Comparison of ENCODE assay signal across 7 cellular contexts in the genomic region with DNA sequence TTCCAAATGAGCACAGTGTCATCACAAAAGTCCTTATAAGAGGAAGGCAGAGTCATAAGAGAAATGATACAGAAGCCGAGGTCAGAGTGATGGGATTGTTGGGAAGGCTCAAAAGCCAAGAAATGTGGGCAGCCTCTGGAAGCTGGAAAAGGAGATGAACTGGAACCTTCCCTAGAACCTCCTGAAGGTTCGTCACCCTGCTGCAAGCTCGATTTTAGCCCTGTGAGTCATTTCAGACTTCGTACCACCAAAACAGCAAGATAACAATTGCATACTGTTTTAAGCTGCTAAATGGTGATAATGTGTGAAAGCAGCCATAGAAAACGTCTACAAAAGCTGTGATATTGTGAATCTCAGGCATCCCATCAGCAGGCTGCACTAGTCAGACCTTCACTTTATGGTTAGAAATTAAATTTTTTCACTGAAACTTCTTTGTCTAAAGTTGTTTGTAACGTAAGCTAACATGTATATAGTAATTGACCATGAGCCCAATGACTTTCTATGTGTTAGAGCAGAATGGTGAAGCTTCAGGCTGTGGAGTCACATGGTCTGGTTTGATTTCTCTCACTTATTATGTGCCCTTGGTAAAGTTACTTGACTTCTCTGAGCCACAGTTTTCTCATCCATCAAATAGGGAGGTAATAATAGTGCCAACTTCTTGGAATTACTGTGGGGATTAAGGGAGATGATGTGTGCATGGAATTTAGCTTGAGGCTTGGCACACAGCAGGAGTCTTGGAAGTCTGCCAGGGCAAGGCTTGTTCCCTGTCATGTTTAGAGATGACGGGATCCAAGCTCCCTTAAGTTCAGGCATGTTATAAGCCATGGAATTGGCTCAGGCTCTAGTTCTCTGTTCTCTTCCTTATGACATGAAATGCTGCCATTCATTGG.
DNase-seq lines count a peak whose midpoint lies in the region; TF ChIP-seq lines count a peak whose summit lies in the region.

No MANE protein-coding gene starts in this region.

- peak; percentile 57 for DNase-seq in NCI-H460 (ENCODE audit: extremely low read depth, low read depth)
- DNase-seq in epithelial cell of prostate (ENCODE audit: low read depth, low spot score): peak; percentile 53
- peak; percentile 89 for DNase-seq in renal cortical epithelial cell (ENCODE audit: low read depth)
- DNase-seq in H7: no peak
- DNase-seq in GM10248 (ENCODE audit: extremely low spot score): no peak
- no peak for DNase-seq in HT-29 (ENCODE audit: low spot score)

- POLR2A ChIA-PET in HEK293 (lab: Yijun Ruan, JAX): no interaction called here
- POLR2A ChIA-PET in GM10248 (lab: Yijun Ruan, JAX): no interaction called here

- no peaks in the 10 kb centered on the region for H3K27me3 ChIP-seq in H7 (ENCODE audit: control insufficient read depth, insufficient read depth, low read length)

- peaks cover 5% of the 10 kb centered on the region; the same call in 1 of the 2 replicates for H3K4me1 ChIP-seq in HEK293 (ENCODE audit: control insufficient read depth, insufficient read depth, low read length)

- H3K27ac ChIP-seq in HEK293 (ENCODE audit: extremely low read depth, low read depth, low read length): no peak overlapping the region
- H3K27ac ChIP-seq in epithelial cell of prostate: no peak overlapping the region

- H3K9me3 ChIP-seq in HEK293 (ENCODE audit: control insufficient read depth, insufficient read depth, low read depth, low read length): no peaks in the 10 kb centered on the region

- CTCF ChIA-PET in HEK293 (lab: Yijun Ruan, JAX) (interaction anchor here (0.6 to 0.7 kb wide), 2 partner anchors 70 to 479 kb away, joined by 3 to 5 read pairs; no protein-coding TSS in a partner anchor), GM10248 (lab: Yijun Ruan, JAX) (interaction anchor here (0.8 to 2.2 kb wide), 5 partner anchors 11 to 154 kb away, joined by 3 to 9 read pairs (median 3); no protein-coding TSS in a partner anchor)

- H3K36me3 ChIP-seq in HEK293 (ENCODE audit: control insufficient read depth in 2 of 2, insufficient read depth in 1 of 2, low read length in 2 of 2): no peaks in the 10 kb centered on the region
- H3K36me3 ChIP-seq in H7 (replicated peaks; ENCODE audit: control insufficient read depth, insufficient read depth, low read length): no peaks in the 10 kb centered on the region

- H3K4me3 ChIP-seq in HEK293 (ENCODE audit: low read depth, low read length) (no peak overlapping the region), H7 (ENCODE audit: insufficient read depth, low read depth, low read length) (no peak overlapping the region)

- TF ChIP-seq CTCF in HEK293 (tag by site-specific recombination; IDR thresholded peaks at IDR 0.05) (no peak), GM10248 (IDR thresholded peaks at IDR 0.05; ENCODE audit: control extremely low read depth, extremely low read depth, low read depth, missing control alignments) (no peak)

TF ChIP-seq in HEK293, 187 proteins besides CTCF, POLR2A, EP300 and RAD21 (continues in another document):
- TF ChIP-seq KLF10 (tag by site-specific recombination; IDR thresholded peaks at IDR 0.05): peak; percentile 26; the same call in 1 of the 2 replicates
- peak; percentile 47 for TF ChIP-seq OSR2 (tag by site-specific recombination; IDR thresholded peaks at IDR 0.05)
- peak; percentile 79 for TF ChIP-seq SP7 (tag by site-specific recombination; IDR thresholded peaks at IDR 0.05)
- TF ChIP-seq ZNF335 (tag by site-specific recombination; conservative IDR thresholded peaks at IDR 0.05): no peak
- TF ChIP-seq ZNF366 (tag by site-specific recombination; conservative IDR thresholded peaks at IDR 0.05): peak; percentile 73; the same call in 1 of the 2 replicates
- TF ChIP-seq BCL11B (tag by site-specific recombination; IDR thresholded peaks at IDR 0.05; ENCODE audit: low read depth): peak; percentile 44; the same call in 1 of the 2 replicates
- TF ChIP-seq FEZF1 (tag by site-specific recombination; IDR thresholded peaks at IDR 0.05): peak; percentile 35; the same call in 1 of the 2 replicates
- no peak for TF ChIP-seq ZNF670 (tag by site-specific recombination; IDR thresholded peaks at IDR 0.05; ENCODE audit: low read depth)
- peak; percentile 85 for TF ChIP-seq ZNF843 (tag by site-specific recombination; IDR thresholded peaks at IDR 0.05)
- TF ChIP-seq WT1 (tag by site-specific recombination; IDR thresholded peaks at IDR 0.05): peak; percentile 72
- TF ChIP-seq, protein P1, sequence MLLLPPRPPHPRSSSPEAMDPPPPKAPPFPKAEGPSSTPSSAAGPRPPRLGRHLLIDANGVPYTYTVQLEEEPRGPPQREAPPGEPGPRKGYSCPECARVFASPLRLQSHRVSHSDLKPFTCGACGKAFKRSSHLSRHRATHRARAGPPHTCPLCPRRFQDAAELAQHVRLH (tag by site-specific recombination; IDR thresholded peaks at IDR 0.05): peak; percentile 50; the same call in 1 of the 2 replicates
- no peak for TF ChIP-seq ZNF292 (tag by site-specific recombination; IDR thresholded peaks at IDR 0.05; ENCODE audit: borderline replicate concordance, low read depth)
- TF ChIP-seq, protein P2, sequence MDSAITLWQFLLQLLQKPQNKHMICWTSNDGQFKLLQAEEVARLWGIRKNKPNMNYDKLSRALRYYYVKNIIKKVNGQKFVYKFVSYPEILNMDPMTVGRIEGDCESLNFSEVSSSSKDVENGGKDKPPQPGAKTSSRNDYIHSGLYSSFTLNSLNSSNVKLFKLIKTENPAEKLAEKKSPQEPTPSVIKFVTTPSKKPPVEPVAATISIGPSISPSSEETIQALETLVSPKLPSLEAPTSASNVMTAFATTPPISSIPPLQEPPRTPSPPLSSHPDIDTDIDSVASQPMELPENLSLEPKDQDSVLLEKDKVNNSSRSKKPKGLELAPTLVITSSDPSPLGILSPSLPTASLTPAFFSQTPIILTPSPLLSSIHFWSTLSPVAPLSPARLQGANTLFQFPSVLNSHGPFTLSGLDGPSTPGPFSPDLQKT (IDR thresholded peaks at IDR 0.05; ENCODE audit: borderline replicate concordance, low read depth, low read length): no peak
- TF ChIP-seq, protein P3, sequence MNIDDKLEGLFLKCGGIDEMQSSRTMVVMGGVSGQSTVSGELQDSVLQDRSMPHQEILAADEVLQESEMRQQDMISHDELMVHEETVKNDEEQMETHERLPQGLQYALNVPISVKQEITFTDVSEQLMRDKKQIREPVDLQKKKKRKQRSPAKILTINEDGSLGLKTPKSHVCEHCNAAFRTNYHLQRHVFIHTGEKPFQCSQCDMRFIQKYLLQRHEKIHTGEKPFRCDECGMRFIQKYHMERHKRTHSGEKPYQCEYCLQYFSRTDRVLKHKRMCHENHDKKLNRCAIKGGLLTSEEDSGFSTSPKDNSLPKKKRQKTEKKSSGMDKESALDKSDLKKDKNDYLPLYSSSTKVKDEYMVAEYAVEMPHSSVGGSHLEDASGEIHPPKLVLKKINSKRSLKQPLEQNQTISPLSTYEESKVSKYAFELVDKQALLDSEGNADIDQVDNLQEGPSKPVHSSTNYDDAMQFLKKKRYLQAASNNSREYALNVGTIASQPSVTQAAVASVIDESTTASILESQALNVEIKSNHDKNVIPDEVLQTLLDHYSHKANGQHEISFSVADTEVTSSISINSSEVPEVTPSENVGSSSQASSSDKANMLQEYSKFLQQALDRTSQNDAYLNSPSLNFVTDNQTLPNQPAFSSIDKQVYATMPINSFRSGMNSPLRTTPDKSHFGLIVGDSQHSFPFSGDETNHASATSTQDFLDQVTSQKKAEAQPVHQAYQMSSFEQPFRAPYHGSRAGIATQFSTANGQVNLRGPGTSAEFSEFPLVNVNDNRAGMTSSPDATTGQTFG (tag by site-specific recombination; IDR thresholded peaks at IDR 0.05; ENCODE audit: borderline replicate concordance): no peak
- TF ChIP-seq, protein P4, sequence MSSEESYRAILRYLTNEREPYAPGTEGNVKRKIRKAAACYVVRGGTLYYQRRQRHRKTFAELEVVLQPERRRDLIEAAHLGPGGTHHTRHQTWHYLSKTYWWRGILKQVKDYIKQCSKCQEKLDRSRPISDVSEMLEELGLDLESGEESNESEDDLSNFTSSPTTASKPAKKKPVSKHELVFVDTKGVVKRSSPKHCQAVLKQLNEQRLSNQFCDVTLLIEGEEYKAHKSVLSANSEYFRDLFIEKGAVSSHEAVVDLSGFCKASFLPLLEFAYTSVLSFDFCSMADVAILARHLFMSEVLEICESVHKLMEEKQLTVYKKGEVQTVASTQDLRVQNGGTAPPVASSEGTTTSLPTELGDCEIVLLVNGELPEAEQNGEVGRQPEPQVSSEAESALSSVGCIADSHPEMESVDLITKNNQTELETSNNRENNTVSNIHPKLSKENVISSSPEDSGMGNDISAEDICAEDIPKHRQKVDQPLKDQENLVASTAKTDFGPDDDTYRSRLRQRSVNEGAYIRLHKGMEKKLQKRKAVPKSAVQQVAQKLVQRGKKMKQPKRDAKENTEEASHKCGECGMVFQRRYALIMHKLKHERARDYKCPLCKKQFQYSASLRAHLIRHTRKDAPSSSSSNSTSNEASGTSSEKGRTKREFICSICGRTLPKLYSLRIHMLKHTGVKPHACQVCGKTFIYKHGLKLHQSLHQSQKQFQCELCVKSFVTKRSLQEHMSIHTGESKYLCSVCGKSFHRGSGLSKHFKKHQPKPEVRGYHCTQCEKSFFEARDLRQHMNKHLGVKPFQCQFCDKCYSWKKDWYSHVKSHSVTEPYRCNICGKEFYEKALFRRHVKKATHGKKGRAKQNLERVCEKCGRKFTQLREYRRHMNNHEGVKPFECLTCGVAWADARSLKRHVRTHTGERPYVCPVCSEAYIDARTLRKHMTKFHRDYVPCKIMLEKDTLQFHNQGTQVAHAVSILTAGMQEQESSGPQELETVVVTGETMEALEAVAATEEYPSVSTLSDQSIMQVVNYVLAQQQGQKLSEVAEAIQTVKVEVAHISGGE (tag by site-specific recombination; conservative IDR thresholded peaks at IDR 0.05; ENCODE audit: low read depth): no peak

Comparison
In these comparisons a context has a peak if more than half of its experiments do, and no peak if none do; other contexts are left out.
1. DNase-seq: peak in NCI-H460 (single experiment), epithelial cell of prostate (single experiment) and renal cortical epithelial cell (single experiment); none in H7 (single experiment), GM10248 (single experiment) and HT-29 (single experiment).